In genomic region chr6:25652007-25652515, GRCh38 we compare ENCODE assay signal across 1 cellular context.
TF ChIP-seq lines count a peak whose summit lies in the region.

SCGN (plus strand) TSS chr6:25652215; CDS start chr6:25652404, 189 bp downstream.

TF ChIP-seq in HepG2, 621 proteins besides CTCF, POLR2A, EP300 and RAD21 (continued from another document and continues in another):
- TF ChIP-seq, protein P1, sequence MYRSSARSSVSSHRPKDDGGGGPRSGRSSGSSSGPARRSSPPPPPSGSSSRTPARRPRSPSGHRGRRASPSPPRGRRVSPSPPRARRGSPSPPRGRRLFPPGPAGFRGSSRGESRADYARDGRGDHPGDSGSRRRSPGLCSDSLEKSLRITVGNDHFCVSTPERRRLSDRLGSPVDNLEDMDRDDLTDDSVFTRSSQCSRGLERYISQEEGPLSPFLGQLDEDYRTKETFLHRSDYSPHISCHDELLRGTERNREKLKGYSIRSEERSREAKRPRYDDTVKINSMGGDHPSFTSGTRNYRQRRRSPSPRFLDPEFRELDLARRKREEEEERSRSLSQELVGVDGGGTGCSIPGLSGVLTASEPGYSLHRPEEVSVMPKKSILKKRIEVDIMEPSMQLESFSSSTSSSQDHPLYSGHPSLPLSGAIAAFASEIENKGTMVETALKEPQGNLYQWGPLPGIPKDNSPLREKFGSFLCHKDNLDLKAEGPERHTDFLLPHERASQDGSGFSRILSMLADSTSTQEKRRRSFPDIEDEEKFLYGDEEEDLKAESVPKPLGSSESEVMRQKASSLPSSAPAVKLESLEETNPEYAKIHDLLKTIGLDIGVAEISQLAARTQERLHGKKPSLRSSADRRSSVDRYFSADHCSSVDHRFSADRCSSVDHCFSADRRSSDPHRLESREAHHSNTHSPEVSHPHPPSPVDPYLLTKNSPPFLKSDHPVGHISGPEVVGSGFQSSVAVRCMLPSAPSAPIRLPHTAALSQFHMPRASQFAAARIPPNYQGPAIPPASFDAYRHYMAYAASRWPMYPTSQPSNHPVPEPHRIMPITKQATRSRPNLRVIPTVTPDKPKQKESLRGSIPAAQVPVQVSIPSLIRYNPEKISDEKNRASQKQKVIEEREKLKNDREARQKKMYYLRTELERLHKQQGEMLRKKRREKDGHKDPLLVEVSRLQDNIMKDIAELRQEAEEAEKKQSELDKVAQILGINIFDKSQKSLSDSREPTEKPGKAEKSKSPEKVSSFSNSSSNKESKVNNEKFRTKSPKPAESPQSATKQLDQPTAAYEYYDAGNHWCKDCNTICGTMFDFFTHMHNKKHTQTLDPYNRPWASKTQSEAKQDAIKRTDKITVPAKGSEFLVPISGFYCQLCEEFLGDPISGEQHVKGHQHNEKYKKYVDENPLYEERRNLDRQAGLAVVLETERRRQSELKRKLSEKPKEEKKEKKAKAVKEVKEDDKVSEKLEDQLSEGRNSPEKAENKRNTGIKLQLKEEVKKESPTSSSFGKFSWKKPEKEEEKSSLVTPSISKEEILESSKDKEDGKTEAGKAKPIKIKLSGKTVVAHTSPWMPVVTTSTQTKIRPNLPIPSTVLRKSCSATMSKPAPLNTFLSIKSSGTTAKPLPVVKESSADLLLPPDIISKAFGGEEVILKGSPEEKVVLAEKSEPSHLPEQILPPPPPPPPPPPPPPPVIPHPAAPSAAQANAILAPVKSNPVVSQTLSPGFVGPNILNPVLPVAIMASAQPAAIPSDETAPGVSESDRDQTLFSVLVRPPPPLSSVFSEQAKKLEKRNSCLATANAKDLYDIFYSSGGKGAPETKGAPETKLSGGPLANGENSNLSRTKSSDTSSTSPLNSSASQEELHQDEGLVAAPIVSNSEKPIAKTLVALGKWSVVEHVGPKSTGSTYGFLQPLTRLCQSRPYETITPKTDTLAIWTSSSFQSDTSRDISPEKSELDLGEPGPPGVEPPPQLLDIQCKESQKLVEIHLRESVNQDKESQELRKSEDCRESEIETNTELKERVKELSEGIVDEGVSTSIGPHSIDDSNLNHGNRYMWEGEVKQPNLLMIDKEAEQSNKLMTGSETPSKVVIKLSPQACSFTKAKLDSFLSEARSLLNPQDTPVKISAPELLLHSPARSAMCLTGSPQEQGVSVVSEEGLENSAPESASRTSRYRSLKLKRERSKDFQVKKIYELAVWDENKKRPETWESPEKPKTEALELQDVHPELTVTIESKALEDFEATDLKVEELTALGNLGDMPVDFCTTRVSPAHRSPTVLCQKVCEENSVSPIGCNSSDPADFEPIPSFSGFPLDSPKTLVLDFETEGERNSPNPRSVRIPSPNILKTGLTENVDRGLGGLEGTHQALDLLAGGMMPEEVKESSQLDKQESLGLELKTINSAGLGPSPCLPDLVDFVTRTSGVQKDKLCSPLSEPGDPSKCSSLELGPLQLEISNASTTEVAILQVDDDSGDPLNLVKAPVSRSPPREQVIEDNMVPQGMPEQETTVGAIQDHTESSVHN (CRISPR knock-in tag; IDR thresholded peaks at IDR 0.05) = peak; percentile 81; the same call in 1 of the 2 replicates
- peak; percentile 94 for TF ChIP-seq ZNF878 (CRISPR knock-in tag; IDR thresholded peaks at IDR 0.05)
- TF ChIP-seq ZEB1 (IDR thresholded peaks at IDR 0.05; ENCODE audit: insufficient replicate concordance, low read depth) = no peak
- peak; percentile 90; the same call in 1 of the 2 replicates for TF ChIP-seq ZNF558 (CRISPR knock-in tag; IDR thresholded peaks at IDR 0.05; ENCODE audit: borderline replicate concordance)
- TF ChIP-seq ZNF766 (CRISPR knock-in tag; IDR thresholded peaks at IDR 0.05; ENCODE audit: borderline replicate concordance) = peak; percentile 98
- peak; percentile 94 for TF ChIP-seq ZFP36L2 (CRISPR knock-in tag; IDR thresholded peaks at IDR 0.05)
- TF ChIP-seq, protein P2, sequence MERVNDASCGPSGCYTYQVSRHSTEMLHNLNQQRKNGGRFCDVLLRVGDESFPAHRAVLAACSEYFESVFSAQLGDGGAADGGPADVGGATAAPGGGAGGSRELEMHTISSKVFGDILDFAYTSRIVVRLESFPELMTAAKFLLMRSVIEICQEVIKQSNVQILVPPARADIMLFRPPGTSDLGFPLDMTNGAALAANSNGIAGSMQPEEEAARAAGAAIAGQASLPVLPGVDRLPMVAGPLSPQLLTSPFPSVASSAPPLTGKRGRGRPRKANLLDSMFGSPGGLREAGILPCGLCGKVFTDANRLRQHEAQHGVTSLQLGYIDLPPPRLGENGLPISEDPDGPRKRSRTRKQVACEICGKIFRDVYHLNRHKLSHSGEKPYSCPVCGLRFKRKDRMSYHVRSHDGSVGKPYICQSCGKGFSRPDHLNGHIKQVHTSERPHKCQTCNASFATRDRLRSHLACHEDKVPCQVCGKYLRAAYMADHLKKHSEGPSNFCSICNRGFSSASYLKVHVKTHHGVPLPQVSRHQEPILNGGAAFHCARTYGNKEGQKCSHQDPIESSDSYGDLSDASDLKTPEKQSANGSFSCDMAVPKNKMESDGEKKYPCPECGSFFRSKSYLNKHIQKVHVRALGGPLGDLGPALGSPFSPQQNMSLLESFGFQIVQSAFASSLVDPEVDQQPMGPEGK (CRISPR knock-in tag; IDR thresholded peaks at IDR 0.05) = peak; percentile 75
- no peak for TF ChIP-seq ARNT (IDR thresholded peaks at IDR 0.05)
- peak; percentile 89; the same call in 1 of the 2 replicates for TF ChIP-seq ZNF34 (CRISPR knock-in tag; IDR thresholded peaks at IDR 0.05; ENCODE audit: borderline replicate concordance)
- TF ChIP-seq IRX3 (CRISPR knock-in tag; IDR thresholded peaks at IDR 0.05; ENCODE audit: borderline replicate concordance, low read depth) = peak; percentile 97
- TF ChIP-seq BRD4 (CRISPR knock-in tag; IDR thresholded peaks at IDR 0.05) = no peak
- TF ChIP-seq, protein P3, sequence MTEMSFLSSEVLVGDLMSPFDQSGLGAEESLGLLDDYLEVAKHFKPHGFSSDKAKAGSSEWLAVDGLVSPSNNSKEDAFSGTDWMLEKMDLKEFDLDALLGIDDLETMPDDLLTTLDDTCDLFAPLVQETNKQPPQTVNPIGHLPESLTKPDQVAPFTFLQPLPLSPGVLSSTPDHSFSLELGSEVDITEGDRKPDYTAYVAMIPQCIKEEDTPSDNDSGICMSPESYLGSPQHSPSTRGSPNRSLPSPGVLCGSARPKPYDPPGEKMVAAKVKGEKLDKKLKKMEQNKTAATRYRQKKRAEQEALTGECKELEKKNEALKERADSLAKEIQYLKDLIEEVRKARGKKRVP (CRISPR knock-in tag; IDR thresholded peaks at IDR 0.05) = peak in 1 of 2 experiments; percentile 21; a peak in 1 of 4 replicates
- TF ChIP-seq TERF1 (CRISPR knock-in tag; IDR thresholded peaks at IDR 0.05) = no peak
- peak; percentile 93 for TF ChIP-seq KLF12 (CRISPR knock-in tag; IDR thresholded peaks at IDR 0.05; ENCODE audit: borderline replicate concordance)
- no peak for TF ChIP-seq ZNF337 (CRISPR knock-in tag; IDR thresholded peaks at IDR 0.05; ENCODE audit: borderline replicate concordance, low read depth)
- peak; percentile 99 for TF ChIP-seq ETV6 (CRISPR knock-in tag; conservative IDR thresholded peaks at IDR 0.05)
- peak; percentile 79 for TF ChIP-seq RARA (CRISPR knock-in tag; IDR thresholded peaks at IDR 0.05)
- TF ChIP-seq FOXA3 (CRISPR knock-in tag; IDR thresholded peaks at IDR 0.05) = peak; percentile 65
- TF ChIP-seq ZNF883 (CRISPR knock-in tag; IDR thresholded peaks at IDR 0.05; ENCODE audit: not compliant biosample characterization) = peak; percentile 96
- TF ChIP-seq NFE2L2 (IDR thresholded peaks at IDR 0.05; ENCODE audit: low read length) = no peak
- TF ChIP-seq, protein P4, sequence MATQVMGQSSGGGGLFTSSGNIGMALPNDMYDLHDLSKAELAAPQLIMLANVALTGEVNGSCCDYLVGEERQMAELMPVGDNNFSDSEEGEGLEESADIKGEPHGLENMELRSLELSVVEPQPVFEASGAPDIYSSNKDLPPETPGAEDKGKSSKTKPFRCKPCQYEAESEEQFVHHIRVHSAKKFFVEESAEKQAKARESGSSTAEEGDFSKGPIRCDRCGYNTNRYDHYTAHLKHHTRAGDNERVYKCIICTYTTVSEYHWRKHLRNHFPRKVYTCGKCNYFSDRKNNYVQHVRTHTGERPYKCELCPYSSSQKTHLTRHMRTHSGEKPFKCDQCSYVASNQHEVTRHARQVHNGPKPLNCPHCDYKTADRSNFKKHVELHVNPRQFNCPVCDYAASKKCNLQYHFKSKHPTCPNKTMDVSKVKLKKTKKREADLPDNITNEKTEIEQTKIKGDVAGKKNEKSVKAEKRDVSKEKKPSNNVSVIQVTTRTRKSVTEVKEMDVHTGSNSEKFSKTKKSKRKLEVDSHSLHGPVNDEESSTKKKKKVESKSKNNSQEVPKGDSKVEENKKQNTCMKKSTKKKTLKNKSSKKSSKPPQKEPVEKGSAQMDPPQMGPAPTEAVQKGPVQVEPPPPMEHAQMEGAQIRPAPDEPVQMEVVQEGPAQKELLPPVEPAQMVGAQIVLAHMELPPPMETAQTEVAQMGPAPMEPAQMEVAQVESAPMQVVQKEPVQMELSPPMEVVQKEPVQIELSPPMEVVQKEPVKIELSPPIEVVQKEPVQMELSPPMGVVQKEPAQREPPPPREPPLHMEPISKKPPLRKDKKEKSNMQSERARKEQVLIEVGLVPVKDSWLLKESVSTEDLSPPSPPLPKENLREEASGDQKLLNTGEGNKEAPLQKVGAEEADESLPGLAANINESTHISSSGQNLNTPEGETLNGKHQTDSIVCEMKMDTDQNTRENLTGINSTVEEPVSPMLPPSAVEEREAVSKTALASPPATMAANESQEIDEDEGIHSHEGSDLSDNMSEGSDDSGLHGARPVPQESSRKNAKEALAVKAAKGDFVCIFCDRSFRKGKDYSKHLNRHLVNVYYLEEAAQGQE (IDR thresholded peaks at IDR 0.05; ENCODE audit: borderline replicate concordance in 1 of 2, low read depth in 1 of 2, low read length in 2 of 2) = peak; percentile 75 to 98
- TF ChIP-seq ZNF569 (CRISPR knock-in tag; IDR thresholded peaks at IDR 0.05; ENCODE audit: borderline replicate concordance) = no peak
- TF ChIP-seq TGIF2 (CRISPR knock-in tag; IDR thresholded peaks at IDR 0.05) = peak; percentile 95
- TF ChIP-seq YEATS2 (CRISPR knock-in tag; IDR thresholded peaks at IDR 0.05; ENCODE audit: borderline replicate concordance) = no peak
- TF ChIP-seq ZNF672 (CRISPR knock-in tag; IDR thresholded peaks at IDR 0.05) = no peak
- TF ChIP-seq, protein P5, sequence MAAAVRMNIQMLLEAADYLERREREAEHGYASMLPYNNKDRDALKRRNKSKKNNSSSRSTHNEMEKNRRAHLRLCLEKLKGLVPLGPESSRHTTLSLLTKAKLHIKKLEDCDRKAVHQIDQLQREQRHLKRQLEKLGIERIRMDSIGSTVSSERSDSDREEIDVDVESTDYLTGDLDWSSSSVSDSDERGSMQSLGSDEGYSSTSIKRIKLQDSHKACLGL (CRISPR knock-in tag; IDR thresholded peaks at IDR 0.05) = peak; percentile 81
- TF ChIP-seq MTA1 (CRISPR knock-in tag; IDR thresholded peaks at IDR 0.05; ENCODE audit: borderline replicate concordance) = peak; percentile 83; the same call in 1 of the 2 replicates
- TF ChIP-seq ZFP1 (CRISPR knock-in tag; IDR thresholded peaks at IDR 0.05) = peak; percentile 77; the same call in 1 of the 2 replicates
- TF ChIP-seq ZZZ3 (CRISPR knock-in tag; IDR thresholded peaks at IDR 0.05; ENCODE audit: borderline replicate concordance) = 0 out of 2 replicates have a peak, but pooled peaks have one; percentile 60
- TF ChIP-seq RNF2 (conservative IDR thresholded peaks at IDR 0.05; ENCODE audit: low read depth) = no peak
- TF ChIP-seq ZNF329 (CRISPR knock-in tag; IDR thresholded peaks at IDR 0.05; ENCODE audit: low read depth) = peak; percentile 91; the same call in 1 of the 2 replicates
- TF ChIP-seq, protein P6, sequence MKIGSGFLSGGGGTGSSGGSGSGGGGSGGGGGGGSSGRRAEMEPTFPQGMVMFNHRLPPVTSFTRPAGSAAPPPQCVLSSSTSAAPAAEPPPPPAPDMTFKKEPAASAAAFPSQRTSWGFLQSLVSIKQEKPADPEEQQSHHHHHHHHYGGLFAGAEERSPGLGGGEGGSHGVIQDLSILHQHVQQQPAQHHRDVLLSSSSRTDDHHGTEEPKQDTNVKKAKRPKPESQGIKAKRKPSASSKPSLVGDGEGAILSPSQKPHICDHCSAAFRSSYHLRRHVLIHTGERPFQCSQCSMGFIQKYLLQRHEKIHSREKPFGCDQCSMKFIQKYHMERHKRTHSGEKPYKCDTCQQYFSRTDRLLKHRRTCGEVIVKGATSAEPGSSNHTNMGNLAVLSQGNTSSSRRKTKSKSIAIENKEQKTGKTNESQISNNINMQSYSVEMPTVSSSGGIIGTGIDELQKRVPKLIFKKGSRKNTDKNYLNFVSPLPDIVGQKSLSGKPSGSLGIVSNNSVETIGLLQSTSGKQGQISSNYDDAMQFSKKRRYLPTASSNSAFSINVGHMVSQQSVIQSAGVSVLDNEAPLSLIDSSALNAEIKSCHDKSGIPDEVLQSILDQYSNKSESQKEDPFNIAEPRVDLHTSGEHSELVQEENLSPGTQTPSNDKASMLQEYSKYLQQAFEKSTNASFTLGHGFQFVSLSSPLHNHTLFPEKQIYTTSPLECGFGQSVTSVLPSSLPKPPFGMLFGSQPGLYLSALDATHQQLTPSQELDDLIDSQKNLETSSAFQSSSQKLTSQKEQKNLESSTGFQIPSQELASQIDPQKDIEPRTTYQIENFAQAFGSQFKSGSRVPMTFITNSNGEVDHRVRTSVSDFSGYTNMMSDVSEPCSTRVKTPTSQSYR (CRISPR knock-in tag; IDR thresholded peaks at IDR 0.05; ENCODE audit: borderline replicate concordance) = peak; percentile 77
- peak; percentile 99 for TF ChIP-seq TSC22D2 (CRISPR knock-in tag; IDR thresholded peaks at IDR 0.05; ENCODE audit: borderline replicate concordance)
- no peak for TF ChIP-seq HNRNPK (IDR thresholded peaks at IDR 0.05; ENCODE audit: low read depth, low read length, poor library complexity, severe bottlenecking)
- TF ChIP-seq ZNF570 (CRISPR knock-in tag; IDR thresholded peaks at IDR 0.05; ENCODE audit: borderline replicate concordance) = 0 out of 2 replicates have a peak, but pooled peaks have one; percentile 65
- TF ChIP-seq ZNF841 (CRISPR knock-in tag; IDR thresholded peaks at IDR 0.05; ENCODE audit: borderline replicate concordance) = peak; percentile 69; the same call in 1 of the 2 replicates
- peak; percentile 44; the same call in 1 of the 2 replicates for TF ChIP-seq ZBTB34 (CRISPR knock-in tag; IDR thresholded peaks at IDR 0.05)
- TF ChIP-seq ZBTB20 (CRISPR knock-in tag; IDR thresholded peaks at IDR 0.05; ENCODE audit: borderline replicate concordance, low read depth) = peak; percentile 98; the same call in 1 of the 2 replicates
- peak; percentile 97; the same call in 1 of the 2 replicates for TF ChIP-seq AHR (CRISPR knock-in tag; IDR thresholded peaks at IDR 0.05)
- TF ChIP-seq ZNF788 (CRISPR knock-in tag; IDR thresholded peaks at IDR 0.05; ENCODE audit: borderline replicate concordance) = peak; percentile 92; the same call in 1 of the 2 replicates
